1 cellular context compared by ENCODE assay signal in genomic region chr2:172234716-172235661, GRCh38.
TF ChIP-seq lines count a peak whose summit lies in the region.

No MANE protein-coding gene starts in this region.

TF ChIP-seq in H1, 55 proteins besides CTCF, POLR2A, EP300 and RAD21 (continued from another document):
- TF ChIP-seq POLR2AphosphoS5 (IDR thresholded peaks at IDR 0.05; ENCODE audit: low read depth, low read length) (no peak), POU5F1 (IDR thresholded peaks at IDR 0.05; ENCODE audit: low read depth, low read length) (no peak), ATF3 (IDR thresholded peaks at IDR 0.05; ENCODE audit: insufficient read depth, low read depth, low read length) (no peak), BRCA1 (IDR thresholded peaks at IDR 0.05; ENCODE audit: low read depth, low read length) (no peak), SP4 (IDR thresholded peaks at IDR 0.05; ENCODE audit: low read length) (no peak), CHD1 (IDR thresholded peaks at IDR 0.05; ENCODE audit: low read depth, low read length) (no peak), TEAD4 (IDR thresholded peaks at IDR 0.05; ENCODE audit: low read depth, low read length) (no peak), EZH2 (IDR thresholded peaks at IDR 0.05; ENCODE audit: low read depth, low read length, severe bottlenecking) (peak; percentile 54), BACH1 (IDR thresholded peaks at IDR 0.05; ENCODE audit: low read length) (no peak), MAFK (IDR thresholded peaks at IDR 0.05; ENCODE audit: low read depth, low read length) (no peak), SIRT6 (IDR thresholded peaks at IDR 0.05; ENCODE audit: low read length) (no peak), SP2 (IDR thresholded peaks at IDR 0.05; ENCODE audit: low read length) (no peak), MAX (IDR thresholded peaks at IDR 0.05) (peak; percentile 87), RBBP5 (IDR thresholded peaks at IDR 0.05; ENCODE audit: borderline replicate concordance, low read depth, low read length) (0 out of 2 replicates have a peak, but pooled peaks have one; percentile 41), CBX8 (IDR thresholded peaks at IDR 0.05; ENCODE audit: borderline replicate concordance, low read depth, low read length) (no peak), SIN3A (conservative IDR thresholded peaks at IDR 0.05 in 1 of 2, IDR thresholded peaks at IDR 0.05 in 1 of 2; ENCODE audit: low read depth in 1 of 2, low read length in 2 of 2) (no peak), GABPA (IDR thresholded peaks at IDR 0.05; ENCODE audit: borderline replicate concordance, insufficient read depth, low read length) (peak; percentile 23; the same call in 1 of the 2 replicates), BCL11A (IDR thresholded peaks at IDR 0.05; ENCODE audit: low read depth in 2 of 2, low read length in 2 of 2) (no peak), RFX5 (IDR thresholded peaks at IDR 0.05; ENCODE audit: borderline replicate concordance, low read depth, low read length) (no peak), TAF1 (IDR thresholded peaks at IDR 0.05; ENCODE audit: low read depth, low read length) (no peak), KDM5A (IDR thresholded peaks at IDR 0.05; ENCODE audit: low read length) (no peak), JUN (IDR thresholded peaks at IDR 0.05; ENCODE audit: low read depth, low read length) (no peak), SAP30 (IDR thresholded peaks at IDR 0.05; ENCODE audit: insufficient read depth, insufficient replicate concordance, low read length) (no peak), EGR1 (IDR thresholded peaks at IDR 0.05; ENCODE audit: borderline replicate concordance, low read depth, low read length) (no peak), CHD2 (IDR thresholded peaks at IDR 0.05; ENCODE audit: low read length) (no peak), CEBPB (IDR thresholded peaks at IDR 0.05; ENCODE audit: low read depth, low read length) (no peak), ZNF274 (IDR thresholded peaks at IDR 0.05; ENCODE audit: borderline replicate concordance, extremely low read depth, low read length) (no peak), CREB1 (IDR thresholded peaks at IDR 0.05) (peak; percentile 18; the same call in 1 of the 2 replicates), ATF2 (IDR thresholded peaks at IDR 0.05; ENCODE audit: low read length) (no peak), SRF (IDR thresholded peaks at IDR 0.05; ENCODE audit: low read depth, low read length) (no peak), TCF12 (IDR thresholded peaks at IDR 0.05; ENCODE audit: low read depth, low read length) (no peak), USF2 (IDR thresholded peaks at IDR 0.05; ENCODE audit: low read length) (no peak), SIX5 (IDR thresholded peaks at IDR 0.05; ENCODE audit: low read depth, low read length) (no peak), HDAC6 (IDR thresholded peaks at IDR 0.05; ENCODE audit: low read depth, low read length) (no peak), HDAC2 (IDR thresholded peaks at IDR 0.05; ENCODE audit: borderline replicate concordance in 1 of 2, low read depth in 2 of 2, low read length in 2 of 2) (peak; percentile 49 to 51; a peak in 1 of 4 replicates), JUND (IDR thresholded peaks at IDR 0.05; ENCODE audit: low read length) (no peak), TAF7 (optimal IDR thresholded peaks at IDR 0.05; ENCODE audit: borderline replicate concordance, low read depth, low read length) (no peak), CHD7 (IDR thresholded peaks at IDR 0.05; ENCODE audit: insufficient replicate concordance, low read length) (no peak), NANOG (IDR thresholded peaks at IDR 0.05; ENCODE audit: insufficient read depth, low read depth, low read length, poor library complexity, severe bottlenecking) (no peak), SUZ12 (IDR thresholded peaks at IDR 0.05; ENCODE audit: low read length) (peak; percentile 63; the same call in 1 of the 2 replicates), FOSL1 (IDR thresholded peaks at IDR 0.05; ENCODE audit: insufficient read depth, low read depth, low read length) (no peak), RXRA (IDR thresholded peaks at IDR 0.05; ENCODE audit: insufficient read depth, low read depth, low read length) (no peak), RNF2 (IDR thresholded peaks at IDR 0.05; ENCODE audit: borderline replicate concordance, low read depth, low read length, missing control alignments, poor library complexity, severe bottlenecking) (no peak), YY1 (IDR thresholded peaks at IDR 0.05; ENCODE audit: low read depth, low read length) (no peak)
